ENCODE assay signal across 8 cellular contexts in genomic region chr17:79658811-79659207, GRCh38. TPM values are rescaled to one million over a fixed set of nuclear protein-coding genes. Genes with fewer than 3 reads are reported as not detected.
A peak's percentile ranks its signal among the peaks of the same experiment; 100 is the strongest.
DNase-seq lines count a peak whose midpoint lies in the region; ATAC-seq, FAIRE-seq and TF ChIP-seq lines count a peak whose summit lies in the region.

No MANE protein-coding gene starts in this region.

- no peak for DNase-seq in GM06990 (ENCODE audit: extremely low read depth, insufficient read length)
- DNase-seq in NCI-H2196 (lab: John Stamatoyannopoulos, UW; ENCODE audit: unreplicated experiment) = peak; percentile 26
- DNase-seq in ecto neural progenitor cell (ENCODE audit: low spot score) = peak; percentile 76
- DNase-seq in osteoblast (ENCODE audit: insufficient read length, low spot score, missing footprints) = peak; percentile 25
- no peak for DNase-seq in NCI-H1105 treated with DMSO at 0.1 percent for 48 hours (lab: John Stamatoyannopoulos, UW)
- no peak for DNase-seq in hippocampal formation (lab: John Stamatoyannopoulos, UW)
- no peak for DNase-seq in RCC 7860 (ENCODE audit: low spot score)

- H3K4me3 ChIP-seq in GM06990 (replicated peaks; ENCODE audit: low read depth, low read length) (no peak overlapping the region), osteoblast (ENCODE audit: insufficient read depth, low read length) (no peak overlapping the region)

- H3K27me3 ChIP-seq in GM06990 (replicated peaks; ENCODE audit: control insufficient read depth, insufficient read depth, low read length) (peaks cover 2% of the 10 kb centered on the region), osteoblast (ENCODE audit: insufficient read depth, low read length) (peaks cover 23% of the 10 kb centered on the region)

- FAIRE-seq in RCC 7860 (lab: Jason Lieb, UNC) = no peak

- TF ChIP-seq CTCF in GM06990 (IDR thresholded peaks at IDR 0.05; ENCODE audit: insufficient read depth, low read length, poor library complexity, severe bottlenecking) (peak; percentile 50), osteoblast (IDR thresholded peaks at IDR 0.05; ENCODE audit: extremely low read depth, low read depth, low read length) (peak; percentile 43)

- H2AFZ ChIP-seq in osteoblast (ENCODE audit: low read length) = no peak overlapping the region

- H3K4me1 ChIP-seq in osteoblast (ENCODE audit: insufficient read depth, low read length) = no peaks in the 10 kb centered on the region

- no peaks in the 10 kb centered on the region for H4K20me1 ChIP-seq in osteoblast (ENCODE audit: insufficient read depth, low read length)

- H3K9me3 ChIP-seq in osteoblast (ENCODE audit: low read depth, low read length) = no peaks in the 10 kb centered on the region

- H3K79me2 ChIP-seq in osteoblast (ENCODE audit: insufficient read depth, low read length) = no peaks in the 10 kb centered on the region

- no peak for ATAC-seq in activated CD4-positive, CD25-positive, alpha-beta regulatory T cell treated with anti-CD3 and anti-CD28 coated beads, Interleukin-2, amount 50 U/mL, for 24 hours

- H3K4me2 ChIP-seq in osteoblast (ENCODE audit: insufficient read depth, low read length) = no peak overlapping the region

- no peak overlapping the region for H3K27ac ChIP-seq in osteoblast (ENCODE audit: low read depth, low read length)

- H3K36me3 ChIP-seq in GM06990 (ENCODE audit: control insufficient read depth, insufficient read depth, low read length) (no peaks in the 10 kb centered on the region), osteoblast (ENCODE audit: insufficient read depth, low read length) (no peaks in the 10 kb centered on the region)

RNA-seq across cellular contexts. Expression of gene RBFOX3, which starts 48.0 kb away (rescaled TPM):
- not detected in 2 replicates for total RNA-seq in osteoblast

Comparison
In these comparisons a context has a peak if more than half of its experiments do, and no peak if none do; other contexts are left out.
1. DNase-seq: peak in NCI-H2196 (single experiment), ecto neural progenitor cell (single experiment) and osteoblast (single experiment); none in GM06990 (single experiment), NCI-H1105 treated with DMSO at 0.1 percent for 48 hours (single experiment), hippocampal formation (0 of 2) and RCC 7860 (single experiment).